ENCODE assay signal across 11 cellular contexts in the genomic region with DNA sequence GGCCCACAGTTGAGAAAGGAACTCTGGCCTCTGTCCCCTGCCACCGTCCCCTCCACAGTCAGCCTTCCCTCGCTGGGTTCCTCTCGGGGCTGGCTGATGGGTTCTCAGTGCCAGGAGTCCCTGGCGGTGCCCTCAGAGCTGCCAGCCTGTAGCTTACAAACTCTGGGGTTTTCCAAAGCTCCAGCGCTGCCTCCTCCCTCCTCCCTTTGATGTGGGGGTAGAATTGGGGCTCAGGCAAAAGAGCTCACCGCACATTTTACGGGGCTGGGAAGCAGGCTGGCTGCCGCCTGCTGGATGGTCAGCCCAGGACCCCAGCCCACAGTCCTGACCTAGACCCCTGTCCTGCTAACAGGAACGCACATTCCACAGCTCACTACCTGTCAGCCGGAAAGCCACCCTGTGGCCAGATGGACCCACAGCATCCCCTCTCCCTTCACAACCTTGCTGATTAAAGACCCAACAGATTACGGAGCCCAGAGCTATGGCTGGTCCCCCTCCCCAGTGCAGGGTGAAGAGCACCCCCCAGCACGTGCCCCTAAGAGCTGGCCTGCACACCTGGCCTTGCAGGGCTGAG. TPM values are rescaled to one million over a fixed set of nuclear protein-coding genes. Genes with fewer than 3 reads are reported as not detected.
A peak's percentile ranks its signal among the peaks of the same experiment; 100 is the strongest.
DNase-seq lines count a peak whose midpoint lies in the region; ATAC-seq and TF ChIP-seq lines count a peak whose summit lies in the region.
"Had no signal": no experiment of that assay in that cellular context is flagged by ENCODE, and none has a peak within 500 bp of the region (broad histone marks: within the 10 kb centered on the region; RNA-seq: fewer than 3 reads in every experiment).

No MANE protein-coding gene starts in this region.

- no peak overlapping the region for H3K4me3 Mint-ChIP-seq in activated naive CD4-positive, alpha-beta T cell treated with anti-CD3 and anti-CD28 coated beads for 36 hours

- TF ChIP-seq CTCF in BE2C (IDR thresholded peaks at IDR 0.05; ENCODE audit: low read depth, low read length) (peak; percentile 23; the same call in 1 of the 2 replicates), Peyer's patch (IDR thresholded peaks at IDR 0.05) (no peak), foreskin fibroblast (IDR thresholded peaks at IDR 0.05; ENCODE audit: low read depth, low read length) (peak; percentile 12), ovary (IDR thresholded peaks at IDR 0.05) (no peak)

- H3K4me1 ChIP-seq in BE2C = peaks cover 33% of the 10 kb centered on the region
- peaks cover 0 to 48% (median 5%) of the 10 kb centered on the region in 4 donors for H3K4me1 ChIP-seq in Peyer's patch
- H3K4me1 ChIP-seq in ovary (ENCODE audit: insufficient read depth) = peaks cover 38% of the 10 kb centered on the region

- H3K27me3 Mint-ChIP-seq in activated naive CD4-positive, alpha-beta T cell treated with anti-CD3 and anti-CD28 coated beads for 36 hours (ENCODE audit: low read depth) = no peaks in the 10 kb centered on the region

- no peak overlapping the region for H3K27ac Mint-ChIP-seq in activated naive CD4-positive, alpha-beta T cell treated with anti-CD3 and anti-CD28 coated beads for 36 hours

- TF ChIP-seq EP300 in ovary (IDR thresholded peaks at IDR 0.05) = no peak

- H3K4me1 Mint-ChIP-seq in activated naive CD4-positive, alpha-beta T cell treated with anti-CD3 and anti-CD28 coated beads for 36 hours (ENCODE audit: low read depth) = peaks cover 2% of the 10 kb centered on the region

- no peak for TF ChIP-seq POLR2A in Peyer's patch (IDR thresholded peaks at IDR 0.05)
- TF ChIP-seq POLR2A in ovary (IDR thresholded peaks at IDR 0.05) = no peak

- H3K4me3 ChIP-seq in BE2C (ENCODE audit: low read depth, low read length) (no peak overlapping the region), Peyer's patch (no peak overlapping the region), foreskin fibroblast (ENCODE audit: low read depth in 1 of 2, low read length in 2 of 2) (peak overlapping the region; percentile 29 to 37), ovary (no peak overlapping the region)

- ATAC-seq in HG02642 (IDR thresholded peaks at IDR 0.05; ENCODE audit: poor library complexity, unreplicated experiment) (no peak), HG03342 (IDR thresholded peaks at IDR 0.05; ENCODE audit: unreplicated experiment) (no peak)
- ATAC-seq: stimulated activated naive CD8-positive, alpha-beta T cell treated with anti-CD3 and anti-CD28 coated beads, Interleukin-15, Interleukin-2, amounts not matched to agents 100 U/mL and 50 U/mL, for 24 hours had no signal

- peaks cover 22% of the 10 kb centered on the region for H3K36me3 ChIP-seq in BE2C
- peaks cover 0 to 21% (median 0%) of the 10 kb centered on the region in 3 donors for H3K36me3 ChIP-seq in Peyer's patch
- H3K36me3 ChIP-seq in ovary = no peaks in the 10 kb centered on the region

- H3K27me3 ChIP-seq in BE2C (no peaks in the 10 kb centered on the region), Peyer's patch (no peaks in the 10 kb centered on the region), ovary (no peaks in the 10 kb centered on the region)

- H3K9me3 Mint-ChIP-seq in activated naive CD4-positive, alpha-beta T cell treated with anti-CD3 and anti-CD28 coated beads for 36 hours = no peaks in the 10 kb centered on the region

- CTCF ChIA-PET in activated naive CD4-positive, alpha-beta T cell treated with anti-CD3 and anti-CD28 coated beads for 36 hours (lab: Charles Lee) = interaction anchor here (0.7 kb wide), 1 partner anchor 28 kb away, joined by 4 read pairs; no protein-coding TSS in a partner anchor

- H3K9me3 ChIP-seq in BE2C (no peaks in the 10 kb centered on the region), Peyer's patch (no peaks in the 10 kb centered on the region), ovary (no peaks in the 10 kb centered on the region)

- intact Hi-C loops in ovary (cut with DNase I) = no loop called here
- intact Hi-C loops in activated naive CD4-positive, alpha-beta T cell treated with anti-CD3 and anti-CD28 coated beads for 36 hours (cut with micrococcal nuclease) = no loop called here

- no peak for DNase-seq in BE2C
- DNase-seq in Peyer's patch = no peak
- peak in 1 of 2 donors; percentile 48 for DNase-seq in foreskin fibroblast
- DNase-seq in ovary = no peak
- no peak for DNase-seq in activated naive CD4-positive, alpha-beta T cell treated with anti-CD3 and anti-CD28 coated beads for 36 hours
- DNase-seq in T-helper 1 cell = no peak
- DNase-seq: activated CD4-positive, alpha-beta T cell treated with anti-CD3 and anti-CD28 coated beads, Interleukin-2, amount 50 U/mL, for 48 hours; NCI-H2081; stimulated activated naive CD8-positive, alpha-beta T cell treated with anti-CD3 and anti-CD28 coated beads, Interleukin-15, Interleukin-2, amounts not matched to agents 100 U/mL and 50 U/mL, for 24 hours had no signal

- WGBS in ovary, 3 donors = 78 to 81% (median 79%) methylated on average over 11 to 12 of the region's 12 CpGs

- no peaks in the 10 kb centered on the region for H3K36me3 Mint-ChIP-seq in activated naive CD4-positive, alpha-beta T cell treated with anti-CD3 and anti-CD28 coated beads for 36 hours (ENCODE audit: low read depth)

- H3K27ac ChIP-seq in Peyer's patch (peak overlapping the region in 3 of 4 donors; percentile 25 to 84 (median 72)), ovary (peak overlapping the region; percentile 87 to 91)

RNA-seq across cellular contexts. Expression of gene VASN, which starts 6.0 kb away (rescaled TPM):
- polyA plus RNA-seq in BE2C (2012; ENCODE audit: insufficient read depth, insufficient read length, low read depth) = 147 TPM
- total RNA-seq in Peyer's patch (10 to 100 TPM in 2 of 4 donors, 1 to 10 TPM in 2; 2.1 to 18.2 (median 8.4) TPM), ovary (10 to 100 TPM; 19.8 to 49.5 (median 43.5) TPM)
- polyA plus RNA-seq in ovary = 10 to 100 TPM in 1 of 2 donors, 1 to 10 TPM in 1; 2.4 to 47.6 TPM
- not detected for total RNA-seq in activated naive CD4-positive, alpha-beta T cell treated with anti-CD3 and anti-CD28 coated beads for 36 hours

RNA-seq across cellular contexts. Expression of gene PAM16, which starts 26.5 kb away (rescaled TPM):
- polyA plus RNA-seq in BE2C (2012; ENCODE audit: insufficient read depth, insufficient read length, low read depth) = 216 TPM
- total RNA-seq in Peyer's patch (10 to 100 TPM; 18.2 to 61.4 (median 49.3) TPM), ovary (10 to 100 TPM; 24.0 to 47.2 (median 35.7) TPM)
- polyA plus RNA-seq in ovary = 10 to 100 TPM; 18.5 to 42.2 TPM
- 10 to 100 TPM; 67.8 to 71.3 TPM for total RNA-seq in activated naive CD4-positive, alpha-beta T cell treated with anti-CD3 and anti-CD28 coated beads for 36 hours

RNA-seq across cellular contexts. Expression of gene CORO7, which starts 38.7 kb away (rescaled TPM):
- polyA plus RNA-seq in BE2C (2012; ENCODE audit: insufficient read depth, insufficient read length, low read depth) = 72.6 TPM
- total RNA-seq in Peyer's patch (100 to 1,000 TPM in 2 of 4 donors, 10 to 100 TPM in 2; 73.4 to 219 (median 110) TPM), ovary (10 to 100 TPM in 6 of 7 donors, 1 to 10 TPM in 1; 7.6 to 29.5 (median 19.5) TPM)
- polyA plus RNA-seq in ovary = 1 to 10 TPM; 1.3 to 9.7 TPM
- 10 to 100 TPM; 39.7 to 43.3 TPM for total RNA-seq in activated naive CD4-positive, alpha-beta T cell treated with anti-CD3 and anti-CD28 coated beads for 36 hours

RNA-seq across cellular contexts. Expression of gene DNAJA3, which starts 48.0 kb away (rescaled TPM):
- 154 TPM for polyA plus RNA-seq in BE2C (2012; ENCODE audit: insufficient read depth, insufficient read length, low read depth)
- total RNA-seq in Peyer's patch = 10 to 100 TPM; 51.4 to 70.1 (median 54.0) TPM
- 10 to 100 TPM; 32.5 to 47.0 (median 39.0) TPM for total RNA-seq in ovary
- polyA plus RNA-seq in ovary = 10 to 100 TPM; 26.4 to 35.0 TPM
- 10 to 100 TPM; 86.7 to 88.0 TPM for total RNA-seq in activated naive CD4-positive, alpha-beta T cell treated with anti-CD3 and anti-CD28 coated beads for 36 hours

Comparison
In these comparisons a context has a peak if more than half of its experiments do, and no peak if none do; other contexts are left out.
1. H3K4me3 ChIP-seq: peak in foreskin fibroblast (2 of 2); none in BE2C (single experiment), Peyer's patch (0 of 4) and ovary (single experiment).
2. CTCF ChIP-seq: peak in BE2C (single experiment) and foreskin fibroblast (single experiment); none in Peyer's patch (0 of 6) and ovary (0 of 3).